8 cellular contexts compared by ENCODE assay signal in the genomic region with DNA sequence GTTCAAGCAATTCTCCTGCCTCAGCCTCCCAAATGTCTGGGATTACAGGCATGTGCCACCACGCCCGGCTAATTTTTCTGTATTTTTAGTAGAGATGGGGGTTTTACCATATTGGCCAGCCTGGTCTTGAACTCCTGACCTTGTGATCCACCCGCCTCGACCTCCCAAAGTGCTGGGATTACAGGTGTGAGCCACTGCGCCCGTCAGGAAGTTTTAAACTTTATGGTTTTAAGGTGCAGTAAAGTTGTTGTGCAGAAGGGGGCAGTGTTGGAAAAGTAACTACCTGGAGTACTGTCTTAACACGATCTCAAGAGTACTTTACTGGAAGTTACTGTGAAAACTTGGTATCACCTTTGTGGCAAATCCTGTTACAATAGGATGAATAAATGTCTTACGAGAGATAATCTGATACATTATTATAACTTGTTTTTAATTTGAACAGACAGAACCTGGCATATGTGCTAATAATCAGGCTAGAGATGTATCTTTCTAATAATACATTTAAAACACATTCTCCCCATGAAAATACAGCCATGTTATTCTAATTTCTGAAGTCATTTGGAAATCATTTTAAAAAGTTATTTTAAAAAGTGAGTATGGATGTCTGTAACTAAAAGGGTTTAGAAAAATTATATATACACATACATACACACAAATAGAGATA. TPM values are rescaled to one million over a fixed set of nuclear protein-coding genes. Genes with fewer than 3 reads are reported as not detected.
DNase-seq lines count a peak whose midpoint lies in the region; ATAC-seq, FAIRE-seq and TF ChIP-seq lines count a peak whose summit lies in the region.

No MANE protein-coding gene starts in this region.

- peak; percentile 85 for ATAC-seq in left colon

- FAIRE-seq in A204.1 (lab: Jason Lieb, UNC) = peak; percentile 89
- FAIRE-seq in TTC549 (lab: Jason Lieb, UNC) = peak; percentile 92
- FAIRE-seq in bronchial epithelial cell (lab: Jason Lieb, UNC) = no peak

- intact Hi-C loops in left colon (cut with DNase I, micrococcal nuclease) = loop anchor here in 1 of 2 donors (5.0 kb wide), 1 partner anchor 376 kb away; no protein-coding TSS in a partner anchor

- H3K36me3 ChIP-seq in bronchial epithelial cell (ENCODE audit: control insufficient read depth, insufficient read depth, low read length) = no peaks in the 10 kb centered on the region

- TF ChIP-seq CTCF in GM12874 (IDR thresholded peaks at IDR 0.05; ENCODE audit: insufficient read depth, low read depth, low read length) = peak; percentile 58
- TF ChIP-seq CTCF in bronchial epithelial cell (IDR thresholded peaks at IDR 0.05; ENCODE audit: insufficient read depth, low read length, severe bottlenecking) = peak; percentile 60

- DNase-seq in NCI-H146 treated with DMSO at 0.1 percent for 48 hours (lab: John Stamatoyannopoulos, UW; ENCODE audit: unreplicated experiment) (peak; percentile 32), bronchial epithelial cell (ENCODE audit: low read depth) (peak; percentile 72), left colon (peak; percentile 30 to 45), mesenteric fat pad (ENCODE audit: low spot score) (no peak)
- DNase-seq in stimulated activated CD8-positive, alpha-beta memory T cell treated with anti-CD3 and anti-CD28 coated beads, Interleukin-12 subunit alpha, Interleukin-12 subunit beta, amount 100 ng/mL, for 1 hour (ENCODE audit: low read depth) = peak; percentile 46

- no peaks in the 10 kb centered on the region for H3K27me3 ChIP-seq in bronchial epithelial cell (ENCODE audit: control insufficient read depth, insufficient read depth, low read length)

- H3K4me3 ChIP-seq in bronchial epithelial cell (ENCODE audit: low read depth, low read length) = no peak overlapping the region

RNA-seq across cellular contexts. Expression of gene SPDYA, which starts 10.8 kb away (rescaled TPM):
- total RNA-seq in bronchial epithelial cell (0.79 and 1.4 TPM in 2 replicates), left colon (1 to 10 TPM; 1.5 to 1.6 TPM), mesenteric fat pad (2.0 TPM)

RNA-seq across cellular contexts. Expression of gene TRMT61B, which starts 48.7 kb away (rescaled TPM):
- total RNA-seq in bronchial epithelial cell (16.1 and 17.0 TPM in 2 replicates), left colon (10 to 100 TPM in 1 of 2 donors, 1 to 10 TPM in 1; 8.3 to 12.1 TPM), mesenteric fat pad (10.9 TPM)
